8 cellular contexts compared by ENCODE assay signal in genomic region chr2:219597552-219598307, GRCh38. TPM values are rescaled to one million over a fixed set of nuclear protein-coding genes. Genes with fewer than 3 reads are reported as not detected.
DNase-seq lines count a peak whose midpoint lies in the region; ATAC-seq, FAIRE-seq and TF ChIP-seq lines count a peak whose summit lies in the region.

Gene STK11IP (plus strand): TSS chr2:219597857. CDS start chr2:219598120, 263 bp downstream.

- H3K36me3 ChIP-seq in Loucy (ENCODE audit: insufficient read depth, low read length): peaks cover 8% of the 10 kb centered on the region; the same call in 1 of the 2 replicates

- ATAC-seq in natural killer cell: peak; percentile 88 to 93 (median 90)

- peak within 1 kb of the TSS; percentile 90 for H2AFZ ChIP-seq in Loucy (ENCODE audit: low read length)

- H3K27me3 ChIP-seq in Loucy (ENCODE audit: insufficient read depth, low read length, poor library complexity, severe bottlenecking): no peaks in the 10 kb centered on the region

- TF ChIP-seq POLR2A in H54 (IDR thresholded peaks at IDR 0.05; ENCODE audit: low read depth, low read length) (peak; percentile 80), Raji (IDR thresholded peaks at IDR 0.05; ENCODE audit: insufficient read depth, low read depth, low read length) (peak; percentile 85)

- no peaks in the 10 kb centered on the region for H3K9me3 ChIP-seq in Loucy (ENCODE audit: insufficient read depth, low read depth, low read length)

- peaks cover 5% of the 10 kb centered on the region; the same call in 1 of the 2 replicates for H3K79me2 ChIP-seq in Loucy (ENCODE audit: insufficient read depth, low read length)

- peak within 1 kb of the TSS; percentile 96 for H3K4me3 Mint-ChIP-seq in natural killer cell

- DNase-seq in EL (peak; percentile 98), H54 (ENCODE audit: insufficient read length, low spot score) (peak; percentile 99), fibroblast of peridontal ligament (ENCODE audit: extremely low read depth) (peak; percentile 95), natural killer cell (peak; percentile 87)
- peak; percentile 86 for DNase-seq in activated T-helper 9 cell treated with anti-CD3 and anti-CD28 coated beads, Interleukin-2, amount 50 U/mL, for 16 hours (ENCODE audit: low read depth)
- DNase-seq in stimulated activated naive CD4-positive, alpha-beta T cell treated with Interleukin-2 at 50 U/mL for 16 hours (lab: John Stamatoyannopoulos, UW): peak; percentile 94

- peak within 1 kb of the TSS; percentile 88 for H3K4me2 ChIP-seq in Loucy (ENCODE audit: low read depth, low read length, poor library complexity, severe bottlenecking)

- H3K36me3 Mint-ChIP-seq in natural killer cell: no peaks in the 10 kb centered on the region

- TF ChIP-seq CTCF in Loucy (conservative IDR thresholded peaks at IDR 0.05; ENCODE audit: low read length) (no peak), natural killer cell (IDR thresholded peaks at IDR 0.05) (no peak)

- H3K4me3 ChIP-seq in Loucy (ENCODE audit: low read length, poor library complexity, severe bottlenecking): peak within 1 kb of the TSS; percentile 88

- peak within 1 kb of the TSS; percentile 93 to 95 for H3K27ac Mint-ChIP-seq in natural killer cell

- no peaks in the 10 kb centered on the region for H4K20me1 ChIP-seq in Loucy (ENCODE audit: insufficient read depth, low read length, poor library complexity, severe bottlenecking)

- intact Hi-C loops in natural killer cell (cut with micrococcal nuclease): loop anchor here (2.0 kb wide), 1 partner anchor 45 kb away; no protein-coding TSS in a partner anchor

- H3K4me1 Mint-ChIP-seq in natural killer cell: peaks cover 26 to 29% of the 10 kb centered on the region in 2 donors

- no peaks in the 10 kb centered on the region for H3K9me2 ChIP-seq in Loucy (replicated peaks; ENCODE audit: low read depth, low read length)

- peak; percentile 61 for FAIRE-seq in H54 (lab: Jason Lieb, UNC)

- no peaks in the 10 kb centered on the region for H3F3A ChIP-seq in Loucy (ENCODE audit: low read depth)

- no peaks in the 10 kb centered on the region for H3K9me3 Mint-ChIP-seq in natural killer cell

- peaks cover 10% of the 10 kb centered on the region for H3K4me1 ChIP-seq in Loucy (ENCODE audit: insufficient read depth, low read length, poor library complexity, severe bottlenecking)

- peak within 1 kb of the TSS; percentile 92 for H3K9ac ChIP-seq in Loucy (ENCODE audit: low read depth, low read length, poor library complexity, severe bottlenecking)

- peaks cover 5 to 14% of the 10 kb centered on the region in 2 donors for H3K27me3 Mint-ChIP-seq in natural killer cell (ENCODE audit: low read depth in 2 of 2)

RNA-seq across cellular contexts. Expression of gene STK11IP, which starts in this region (rescaled TPM):
- total RNA-seq in natural killer cell: 10 to 100 TPM; 56.1 to 76.0 (median 65.2) TPM

Comparison
In these comparisons a context has a peak if more than half of its experiments do, and no peak if none do; other contexts are left out.
1. Peak in every context shown above with its lines: DNase-seq, ATAC-seq and H3K4me3 ChIP-seq.